Comparison of ENCODE assay signal across 10 cellular contexts in the genomic region with DNA sequence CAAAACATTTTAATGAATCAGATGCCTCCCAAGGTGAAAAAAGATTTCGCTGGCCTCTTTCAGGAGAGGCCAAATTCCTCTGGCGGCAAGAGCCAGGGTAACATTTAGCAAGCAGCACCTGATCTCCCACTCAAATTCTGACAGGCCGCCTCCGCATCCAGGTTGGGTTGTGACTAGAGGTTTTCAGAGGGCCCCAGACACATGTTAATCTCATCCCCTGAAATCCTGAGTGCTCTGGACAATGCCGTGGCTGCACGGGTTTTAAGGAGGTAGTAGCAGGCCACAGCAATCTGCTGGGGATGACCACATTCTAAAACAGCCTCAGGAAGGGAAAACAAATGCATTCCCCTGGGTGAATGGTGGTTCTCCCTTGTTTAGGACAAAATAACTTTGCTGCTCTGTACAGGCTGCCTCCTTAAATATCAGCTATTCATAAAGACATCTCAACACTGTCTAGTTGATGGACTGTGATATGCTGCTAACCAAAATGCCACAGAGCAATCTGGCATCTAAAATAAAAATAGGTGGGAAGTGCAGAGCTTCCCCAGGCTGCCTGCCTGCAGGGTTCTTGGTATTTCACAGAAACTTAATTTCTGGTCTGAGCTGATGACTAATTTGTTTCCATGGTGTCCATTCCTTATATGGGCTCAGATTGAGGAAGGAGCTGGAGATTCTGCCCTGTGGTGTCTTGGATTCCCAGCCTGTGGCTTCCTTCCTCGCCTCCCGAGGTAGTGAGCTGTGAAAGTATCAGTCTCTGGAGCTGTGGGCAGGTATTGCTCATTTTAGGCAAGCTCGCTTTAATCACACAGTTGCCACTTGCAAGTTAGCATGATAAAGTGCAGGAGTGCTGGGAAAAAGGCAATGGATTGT.
DNase-seq lines count a peak whose midpoint lies in the region; ATAC-seq and TF ChIP-seq lines count a peak whose summit lies in the region.
"Had no signal": no experiment of that assay in that cellular context is flagged by ENCODE, and none has a peak within 500 bp of the region (broad histone marks: within the 10 kb centered on the region; RNA-seq: fewer than 3 reads in every experiment).

No MANE protein-coding gene starts in this region.

- H3K36me3 Mint-ChIP-seq in naive thymus-derived CD4-positive, alpha-beta T cell, result peaks cover 22 to 95% (median 83%) of the 10 kb centered on the region in 5 donors

- no peaks in the 10 kb centered on the region for H3K9me3 ChIP-seq in naive thymus-derived CD4-positive, alpha-beta T cell (ENCODE audit: control insufficient read depth in 2 of 3, low read length in 3 of 3)
- H3K9me3 ChIP-seq in aorta (ENCODE audit: control insufficient read depth, low read length), result peaks cover 3% of the 10 kb centered on the region

- TF ChIP-seq CTCF in choroid plexus epithelial cell (conservative IDR thresholded peaks at IDR 0.05; ENCODE audit: low read depth, low read length), result no peak

- H3K36me3 ChIP-seq in naive thymus-derived CD4-positive, alpha-beta T cell (ENCODE audit: control insufficient read depth in 2 of 3, insufficient read depth in 3 of 3, low read length in 3 of 3), result peaks cover 0 to 62% (median 2%) of the 10 kb centered on the region in 3 experiments
- peaks cover 0 to 3% of the 10 kb centered on the region in 2 donors for H3K36me3 ChIP-seq in aorta (ENCODE audit: control insufficient read depth in 1 of 2, insufficient read depth in 2 of 2, low read length in 1 of 2)

- no peak overlapping the region for H3K4me3 Mint-ChIP-seq in naive thymus-derived CD4-positive, alpha-beta T cell
- H3K4me3 Mint-ChIP-seq: activated T-helper 1 cell treated with anti-CD3 and anti-CD28 coated beads, Interleukin-12 subunit alpha, Interleukin-12 subunit beta, Interleukin-2, Interleukin-4 antibody, amounts not matched to agents 30 ng/mL and 10 ng/mL and 1 ng/mL, durations not matched to agents 14 hours and 24 hours and 36 hours had no signal

- POLR2A ChIA-PET in naive thymus-derived CD4-positive, alpha-beta T cell (lab: Charles Lee), result no interaction called here

- H3K27ac Mint-ChIP-seq in naive thymus-derived CD4-positive, alpha-beta T cell, result no peak overlapping the region
- H3K27ac Mint-ChIP-seq: activated T-helper 1 cell treated with anti-CD3 and anti-CD28 coated beads, Interleukin-12 subunit alpha, Interleukin-12 subunit beta, Interleukin-2, Interleukin-4 antibody, amounts not matched to agents 30 ng/mL and 10 ng/mL and 1 ng/mL, durations not matched to agents 14 hours and 24 hours and 36 hours had no signal

- peaks cover 0 to 25% (median 8%) of the 10 kb centered on the region in 11 donors for H3K9me3 Mint-ChIP-seq in naive thymus-derived CD4-positive, alpha-beta T cell
- H3K9me3 Mint-ChIP-seq: activated T-helper 1 cell treated with anti-CD3 and anti-CD28 coated beads, Interleukin-12 subunit alpha, Interleukin-12 subunit beta, Interleukin-2, Interleukin-4 antibody, amounts not matched to agents 30 ng/mL and 10 ng/mL and 1 ng/mL, durations not matched to agents 14 hours and 24 hours and 36 hours had no signal

- WGBS in aorta, 2 donors, result 70 to 72% methylated on average over 9 of the region's 9 CpGs

- no peaks in the 10 kb centered on the region for H3K4me1 ChIP-seq in naive thymus-derived CD4-positive, alpha-beta T cell (ENCODE audit: control insufficient read depth in 2 of 2, insufficient read depth in 2 of 2, low read length in 2 of 2)
- no peaks in the 10 kb centered on the region for H3K4me1 ChIP-seq in aorta (ENCODE audit: control insufficient read depth in 1 of 2, insufficient read depth in 2 of 2, low read length in 2 of 2)

- intact Hi-C loops in naive thymus-derived CD4-positive, alpha-beta T cell (cut with micrococcal nuclease), result no loop called here
- intact Hi-C loops in aorta (cut with DNase I), result loop anchor here in 1 of 2 donors (10.0 kb wide), 1 partner anchor 304 kb away; a partner anchor contains a TSS

- ATAC-seq in naive thymus-derived CD4-positive, alpha-beta T cell, result peak; percentile 26
- ATAC-seq in GM18511 (IDR thresholded peaks at IDR 0.05; ENCODE audit: unreplicated experiment), result no peak
- ATAC-seq in HG03571 (IDR thresholded peaks at IDR 0.05; ENCODE audit: unreplicated experiment), result no peak
- no peak for ATAC-seq in aorta (ENCODE audit: low FRiP score)

- H3K4me3 ChIP-seq in choroid plexus epithelial cell (ENCODE audit: low read depth, low read length) (no peak overlapping the region), aorta (ENCODE audit: low read length in 2 of 2) (no peak overlapping the region)
- H3K4me3 ChIP-seq in naive thymus-derived CD4-positive, alpha-beta T cell (ENCODE audit: low read length), result no peak overlapping the region

- no peak overlapping the region for H3K27ac ChIP-seq in naive thymus-derived CD4-positive, alpha-beta T cell (ENCODE audit: low read depth, low read length)
- no peak overlapping the region for H3K27ac ChIP-seq in aorta (ENCODE audit: low read depth in 1 of 2, low read length in 2 of 2)

- H3K27me3 ChIP-seq in naive thymus-derived CD4-positive, alpha-beta T cell (ENCODE audit: control insufficient read depth in 2 of 2, insufficient read depth in 2 of 2, low read length in 2 of 2), result no peaks in the 10 kb centered on the region
- H3K27me3 ChIP-seq in aorta (ENCODE audit: control insufficient read depth in 1 of 2, insufficient read depth in 2 of 2, low read length in 1 of 2), result no peaks in the 10 kb centered on the region

- H3K27me3 Mint-ChIP-seq in naive thymus-derived CD4-positive, alpha-beta T cell, result no peaks in the 10 kb centered on the region

- CTCF ChIA-PET in naive thymus-derived CD4-positive, alpha-beta T cell (lab: Charles Lee), result no interaction called here

- peak; percentile 80 for DNase-seq in CD1c-positive myeloid dendritic cell (ENCODE audit: extremely low spot score)
- peak; percentile 73 for DNase-seq in NCI-H82 (lab: John Stamatoyannopoulos, UW)
- DNase-seq in choroid plexus epithelial cell (ENCODE audit: low read depth), result peak; percentile 88
- DNase-seq in naive thymus-derived CD4-positive, alpha-beta T cell, result no peak
- DNase-seq in NCI-H1694 (lab: John Stamatoyannopoulos, UW), result no peak
- DNase-seq in aorta, result no peak
- DNase-seq: left cardiac atrium had no signal

- no peaks in the 10 kb centered on the region for H3K4me1 Mint-ChIP-seq in naive thymus-derived CD4-positive, alpha-beta T cell

Comparison
In these comparisons a context has a peak if more than half of its experiments do, and no peak if none do; other contexts are left out.
1. DNase-seq: peak in CD1c-positive myeloid dendritic cell (single experiment), NCI-H82 (single experiment) and choroid plexus epithelial cell (single experiment); none in naive thymus-derived CD4-positive, alpha-beta T cell (0 of 9), NCI-H1694 (single experiment) and aorta (0 of 2).